ENCODE assay signal across 8 cellular contexts in the genomic region with DNA sequence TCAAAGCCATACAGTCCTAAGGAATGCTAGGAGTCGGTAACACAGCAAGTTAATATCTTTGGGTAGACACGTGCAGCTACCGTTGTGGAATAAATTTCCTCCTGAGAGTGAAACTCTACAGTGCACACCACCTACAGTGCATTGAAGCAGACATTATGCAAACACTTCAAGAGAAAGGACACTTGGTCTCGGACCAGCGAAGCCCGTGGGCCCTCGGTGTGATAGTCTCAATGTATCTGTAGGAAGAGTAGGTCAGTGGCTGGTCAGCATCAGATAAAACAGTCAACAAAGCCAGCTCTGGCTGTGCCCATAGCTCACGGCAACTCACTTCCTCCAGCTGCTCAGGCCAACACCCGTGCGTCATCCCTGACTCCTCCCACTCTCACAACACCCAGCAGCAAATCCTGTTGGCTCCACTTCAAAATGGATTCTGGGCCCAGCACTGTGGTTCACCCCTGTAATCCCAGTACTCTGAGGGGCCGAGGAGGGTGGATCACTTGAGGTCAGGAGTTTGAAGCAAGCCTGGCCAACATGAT. TPM values are rescaled to one million over a fixed set of nuclear protein-coding genes. Genes with fewer than 3 reads are reported as not detected.
DNase-seq lines count a peak whose midpoint lies in the region; ATAC-seq and TF ChIP-seq lines count a peak whose summit lies in the region.
"Not testable (repeated sequence)": the region's sequence is repeated elsewhere in the genome, so short reads cannot be mapped to it uniquely, and the experiment has no call there.

No MANE protein-coding gene starts in this region.

- H3K27ac Mint-ChIP-seq in activated B cell treated with CpG ODN at 0.5 μM for 24 hours (peak overlapping the region; percentile 97), naive B cell (peak overlapping the region in 5 of 6 donors; percentile 93 to 98 (median 97))

- peak overlapping the region; percentile 45 for H3K4me2 ChIP-seq in Karpas-422 (ENCODE audit: low read depth, low read length, poor library complexity, severe bottlenecking)

- not testable (repeated sequence) for H3K79me2 ChIP-seq in Karpas-422 (ENCODE audit: low read length)

- H3K9me3 ChIP-seq in Karpas-422 (ENCODE audit: low read length); breast epithelium; transverse colon: not testable (repeated sequence)

- DNase-seq in EH (ENCODE audit: low read depth): peak; percentile 32
- peak; percentile 47 for DNase-seq in Karpas-422
- DNase-seq in activated B cell treated with CpG ODN at 0.5 μM for 24 hours: peak; percentile 42
- not testable (repeated sequence) for DNase-seq in breast epithelium (ENCODE audit: low spot score in 2 of 2); Right ventricle myocardium superior
- peak; percentile 54 for DNase-seq in naive B cell
- peak; percentile 25 for DNase-seq in transverse colon

- TF ChIP-seq EP300 in transverse colon (IDR thresholded peaks at IDR 0.05; ENCODE audit: low read depth): not testable (repeated sequence)

- in situ Hi-C loops in transverse colon (cut with MboI; ENCODE audit: low pct_ligation_motif_present in 1 of 4, low pct_unique_long_range_greater_than_20kb in 1 of 4, low sequenced_read_pairs in 3 of 4): not testable (repeated sequence)

- not testable (repeated sequence) for H3K4me3 ChIP-seq in Karpas-422 (ENCODE audit: low read length); breast epithelium; transverse colon

- H3K4me1 Mint-ChIP-seq in activated B cell treated with CpG ODN at 0.5 μM for 24 hours: peaks cover 54% of the 10 kb centered on the region
- peaks cover 27 to 46% (median 27%) of the 10 kb centered on the region in 3 donors for H3K4me1 Mint-ChIP-seq in naive B cell

- POLR2A ChIA-PET in activated B cell treated with CpG ODN at 0.5 μM for 24 hours (lab: Charles Lee): interaction anchor here (0.6 to 1.4 kb wide), 9 partner anchors 9 to 607 kb away, joined by 3 to 9 read pairs (median 4); partner anchors contain the start of gene POLDIP3

- not testable (repeated sequence) for H2AFZ ChIP-seq in Karpas-422 (ENCODE audit: low read length)

- peak overlapping the region; percentile 89 for H3K27ac ChIP-seq in Karpas-422 (ENCODE audit: low read length)
- H3K27ac ChIP-seq in breast epithelium: peak overlapping the region; percentile 79 to 92
- H3K27ac ChIP-seq in transverse colon: peak overlapping the region; percentile 47 to 74 (median 60)

- peak overlapping the region; percentile 47; the same call in 1 of the 2 replicates for H3K9ac ChIP-seq in Karpas-422 (ENCODE audit: low read length)

- H3K4me3 Mint-ChIP-seq in activated B cell treated with CpG ODN at 0.5 μM for 24 hours: peak overlapping the region; percentile 70
- peak overlapping the region in 7 of 8 donors; percentile 26 to 90 (median 60) for H3K4me3 Mint-ChIP-seq in naive B cell

- H3K9me3 Mint-ChIP-seq in activated B cell treated with CpG ODN at 0.5 μM for 24 hours, naive B cell: not testable (repeated sequence)

- not testable (repeated sequence) for H3K9me2 ChIP-seq in Karpas-422 (replicated peaks; ENCODE audit: insufficient read depth, low read length)

- intact Hi-C loops in activated B cell treated with CpG ODN at 0.5 μM for 24 hours (cut with micrococcal nuclease): loop anchor here (10.0 kb wide), 1 partner anchor 325 kb away; no protein-coding TSS in a partner anchor
- intact Hi-C loops in breast epithelium (cut with DNase I; ENCODE audit: low total_unique reads); Right ventricle myocardium superior (cut with DNase I); transverse colon (cut with DNase I; ENCODE audit: low total_unique reads): not testable (repeated sequence)

- not testable (repeated sequence) for TF ChIP-seq CTCF in activated B cell treated with CpG ODN at 0.5 μM for 24 hours (IDR thresholded peaks at IDR 0.05); breast epithelium (IDR thresholded peaks at IDR 0.05); transverse colon (IDR thresholded peaks at IDR 0.05)

- H3K27me3 Mint-ChIP-seq in activated B cell treated with CpG ODN at 0.5 μM for 24 hours, naive B cell: not testable (repeated sequence)

- not testable (repeated sequence) for H4K20me1 ChIP-seq in Karpas-422 (ENCODE audit: insufficient read depth, low read depth, low read length)

- H3K36me3 Mint-ChIP-seq in activated B cell treated with CpG ODN at 0.5 μM for 24 hours (ENCODE audit: low read depth); naive B cell: not testable (repeated sequence)

- WGBS in transverse colon (ENCODE audit: low coverage in 1 of 2), 2 donors: 29 to 50% methylated on average over 3 to 8 of the region's 11 CpGs

- not testable (repeated sequence) for H3K27me3 ChIP-seq in Karpas-422 (ENCODE audit: low read length); breast epithelium; transverse colon

- H3K36me3 ChIP-seq in Karpas-422 (ENCODE audit: insufficient read depth, low read length); breast epithelium; transverse colon: not testable (repeated sequence)

- peak; percentile 40 for ATAC-seq in GM21529 (IDR thresholded peaks at IDR 0.05; ENCODE audit: unreplicated experiment)
- ATAC-seq in activated B cell treated with CpG ODN at 0.5 μM for 24 hours (ENCODE audit: low read depth): peak; percentile 61
- ATAC-seq in Right ventricle myocardium superior (ENCODE audit: poor library complexity): peak; percentile 72
- peak; percentile 68 to 74 for ATAC-seq in naive B cell (ENCODE audit: low read depth in 2 of 2)

- peaks cover 48% of the 10 kb centered on the region for H3K4me1 ChIP-seq in Karpas-422 (ENCODE audit: low read length)
- not testable (repeated sequence) for H3K4me1 ChIP-seq in breast epithelium
- peaks cover 0 to 11% (median 10%) of the 10 kb centered on the region in 4 donors for H3K4me1 ChIP-seq in transverse colon

- TF ChIP-seq POLR2A in breast epithelium (IDR thresholded peaks at IDR 0.05): not testable (repeated sequence)
- peak; percentile 18 for TF ChIP-seq POLR2A in transverse colon (IDR thresholded peaks at IDR 0.05)

- CTCF ChIA-PET in activated B cell treated with CpG ODN at 0.5 μM for 24 hours (lab: Charles Lee): interaction anchor here (1.0 to 1.4 kb wide), 2 partner anchors 11 to 13 kb away, joined by 3 to 6 read pairs; no protein-coding TSS in a partner anchor

RNA-seq across cellular contexts. Expression of gene SERHL2, which starts 14.5 kb away (rescaled TPM):
- total RNA-seq in Karpas-422 (2014; rRNA removed; shearing (Covaris generic); ENCODE audit: low replicate concordance): 3.2 and 3.7 TPM in 2 replicates
- total RNA-seq in activated B cell treated with CpG ODN at 0.5 μM for 24 hours: 0.91 and 1.7 TPM in 2 replicates
- total RNA-seq in breast epithelium: 10 to 100 TPM in 2 of 3 donors, 1 to 10 TPM in 1; 1.3 to 64.2 (median 16.7) TPM
- 2.4 TPM for total RNA-seq in Right ventricle myocardium superior
- 1 to 10 TPM in 5 of 6 donors, not detected in 1; 4.8 to 8.4 (median 5.6) TPM for polyA plus RNA-seq in naive B cell (ENCODE audit: low read depth in 6 of 6)
- total RNA-seq in transverse colon: 1 to 10 TPM in 1 of 4 donors, under 1 TPM in 1, not detected in 2; 0.95 to 2.0 TPM

RNA-seq across cellular contexts. Expression of gene RRP7A, which starts 19.7 kb away (rescaled TPM):
- total RNA-seq in Karpas-422 (2014; rRNA removed; shearing (Covaris generic); ENCODE audit: low replicate concordance): 19.2 and 45.1 TPM in 2 replicates
- total RNA-seq in activated B cell treated with CpG ODN at 0.5 μM for 24 hours: 129 and 135 TPM in 2 replicates
- 10 to 100 TPM; 19.0 to 31.8 (median 25.6) TPM for total RNA-seq in breast epithelium
- total RNA-seq in Right ventricle myocardium superior: 14.3 TPM
- polyA plus RNA-seq in naive B cell (ENCODE audit: low read depth in 6 of 6): 10 to 100 TPM; 32.1 to 95.4 (median 71.6) TPM
- 10 to 100 TPM; 13.1 to 27.0 (median 17.2) TPM for total RNA-seq in transverse colon
